9 cellular contexts compared by ENCODE assay signal in the genomic region with DNA sequence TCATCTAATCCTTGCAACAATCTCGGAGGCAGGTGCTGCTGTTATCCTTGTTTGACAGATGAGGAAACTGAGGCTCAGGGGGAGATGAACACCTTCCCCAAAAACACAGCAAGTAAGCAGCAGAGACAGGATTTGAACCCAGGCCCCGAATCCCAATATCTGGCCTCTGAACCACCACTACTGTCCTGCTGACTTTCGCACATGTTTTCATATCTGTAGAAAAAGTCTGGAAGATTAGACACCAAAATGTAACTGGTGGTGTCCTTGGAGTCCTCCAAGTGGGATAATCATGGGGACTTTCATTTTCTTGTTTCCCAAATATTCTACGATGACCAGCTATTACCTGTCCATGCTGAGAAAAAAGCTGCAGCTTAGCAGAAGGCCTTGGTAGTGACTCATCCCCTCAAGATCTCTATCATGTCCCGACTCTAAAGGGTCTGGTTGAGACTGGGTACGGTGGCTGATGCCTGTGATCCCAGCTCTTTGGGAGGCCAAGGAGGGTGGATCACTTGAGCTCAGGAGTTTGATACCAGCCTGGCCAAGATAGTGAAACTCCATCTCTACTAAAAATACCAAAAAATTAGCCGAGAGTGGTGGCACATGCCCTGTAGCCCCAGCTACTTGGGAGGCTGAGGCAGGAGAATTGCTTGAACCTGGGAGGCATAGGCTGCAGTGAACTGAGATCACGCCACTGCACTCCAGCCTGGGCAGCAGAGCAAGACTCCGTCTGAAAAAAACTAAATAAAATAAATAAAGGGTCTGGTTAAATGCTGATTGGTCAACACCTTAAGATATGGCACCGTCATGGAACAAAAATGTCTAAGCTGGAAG. TPM values are rescaled to one million over a fixed set of nuclear protein-coding genes. Genes with fewer than 3 reads are reported as not detected.
A peak's percentile ranks its signal among the peaks of the same experiment; 100 is the strongest.
DNase-seq lines count a peak whose midpoint lies in the region; ATAC-seq and TF ChIP-seq lines count a peak whose summit lies in the region.
"Had no signal": no experiment of that assay in that cellular context is flagged by ENCODE, and none has a peak within 500 bp of the region (broad histone marks: within the 10 kb centered on the region; RNA-seq: fewer than 3 reads in every experiment).

No MANE protein-coding gene starts in this region.

- BruUV-seq in HCT116 (replicated peaks; lab: Mats Ljungman, UMichigan) = no TSS peak

- H3K27me3 ChIP-seq in HCT116 (ENCODE audit: insufficient read depth, low read length) (no peaks in the 10 kb centered on the region), stomach (no peaks in the 10 kb centered on the region), ovary (no peaks in the 10 kb centered on the region)

- no peaks in the 10 kb centered on the region for H4K20me1 ChIP-seq in HCT116 (ENCODE audit: insufficient read depth)

- H3K4me3 ChIP-seq in HCT116 (replicated peaks in 1 of 2; ENCODE audit: low read depth in 1 of 2, low read length in 2 of 2) (no peak overlapping the region), WI38 (ENCODE audit: low read depth, low read length) (peak overlapping the region; percentile 18), stomach (no peak overlapping the region), ovary (no peak overlapping the region)

- peaks cover 37 to 48% of the 10 kb centered on the region in 2 donors for H3K4me1 Mint-ChIP-seq in immature natural killer cell

- H3K9ac ChIP-seq in HCT116 (ENCODE audit: low read length) = no peak overlapping the region

- H3K27me3 Mint-ChIP-seq in immature natural killer cell (ENCODE audit: low read depth in 3 of 3) = peaks cover 0 to 4% (median 3%) of the 10 kb centered on the region in 3 donors

- TF ChIP-seq RAD21 in HCT116 (IDR thresholded peaks at IDR 0.05; ENCODE audit: low read depth) = no peak

- no peak for TF ChIP-seq EP300 in stomach (IDR thresholded peaks at IDR 0.05)
- no peak for TF ChIP-seq EP300 in ovary (IDR thresholded peaks at IDR 0.05)

- H3K4me3 Mint-ChIP-seq in immature natural killer cell = no peak overlapping the region

- CTCF ChIA-PET in HCT116 (lab: Charles Lee) = interaction anchor here (0.7 kb wide), 1 partner anchor 32 kb away, joined by 3 read pairs; no protein-coding TSS in a partner anchor

- no peak for DNase-seq in HCT116 (ENCODE audit: low read depth, low spot score)
- DNase-seq in immature natural killer cell = no peak
- no peak for DNase-seq in stomach
- no peak for DNase-seq in kidney glomerular epithelial cell (lab: John Stamatoyannopoulos, UW)
- DNase-seq in ovary = no peak
- no peak for DNase-seq in AG08396 (ENCODE audit: low spot score)
- no peak for DNase-seq in NCI-H1436 (lab: John Stamatoyannopoulos, UW)
- DNase-seq: NCI-H187 treated with DMSO at 0.1 percent for 48 hours had no signal

- WGBS in stomach, 5 donors = 77 to 92% (median 82%) methylated on average over 10 of the region's 10 CpGs
- WGBS in ovary, 3 donors = 78 to 84% (median 79%) methylated on average over 10 of the region's 10 CpGs

- TF ChIP-seq CTCF in HCT116 (IDR thresholded peaks at IDR 0.05 in 2 of 3, conservative IDR thresholded peaks at IDR 0.05 in 1 of 3; ENCODE audit: borderline replicate concordance in 1 of 3, insufficient read depth in 1 of 3, low read depth in 2 of 3, low read length in 2 of 3) = no peak
- TF ChIP-seq CTCF in WI38 (IDR thresholded peaks at IDR 0.05; ENCODE audit: low read depth, low read length) = no peak
- TF ChIP-seq CTCF in stomach (IDR thresholded peaks at IDR 0.05) = no peak
- no peak for TF ChIP-seq CTCF in ovary (IDR thresholded peaks at IDR 0.05)

- intact Hi-C loops in HCT116 (cut with micrococcal nuclease) (no loop called here), stomach (cut with DNase I; ENCODE audit: low total_unique reads) (no loop called here), ovary (cut with DNase I) (no loop called here)

- no peak overlapping the region for H2AFZ ChIP-seq in HCT116 (ENCODE audit: low read depth, low read length, poor library complexity, severe bottlenecking)

- H3K36me3 ChIP-seq in HCT116 (ENCODE audit: control insufficient read depth in 1 of 2, insufficient read depth in 2 of 2, low read length in 2 of 2) (no peaks in the 10 kb centered on the region), stomach (peaks cover 0 to 22% (median 14%) of the 10 kb centered on the region in 4 donors), ovary (no peaks in the 10 kb centered on the region)

- peak; percentile 71 for ATAC-seq in HCT116

- H3K4me1 ChIP-seq in HCT116 (ENCODE audit: control insufficient read depth in 1 of 2, insufficient read depth in 2 of 2, low read length in 2 of 2) (peaks cover 5 to 14% of the 10 kb centered on the region in 2 experiments; a peak in 3 of 4 replicates), stomach (peaks cover 0 to 18% (median 9%) of the 10 kb centered on the region in 4 donors), ovary (ENCODE audit: insufficient read depth) (no peaks in the 10 kb centered on the region)

- H3K4me2 ChIP-seq in HCT116 (ENCODE audit: low read length) = no peak overlapping the region

- no peak for TF ChIP-seq POLR2A in HCT116 (IDR thresholded peaks at IDR 0.05; ENCODE audit: borderline replicate concordance, extremely low read depth, insufficient read depth, insufficient read length)
- TF ChIP-seq POLR2A in stomach (IDR thresholded peaks at IDR 0.05) = no peak
- no peak for TF ChIP-seq POLR2A in ovary (IDR thresholded peaks at IDR 0.05)

- POLR2A ChIA-PET in HCT116 (lab: Charles Lee) = no interaction called here

- H3K36me3 Mint-ChIP-seq in immature natural killer cell = peaks cover 12 to 32% (median 13%) of the 10 kb centered on the region in 3 donors

- H3K9me2 ChIP-seq in HCT116 (ENCODE audit: insufficient read depth) = no peaks in the 10 kb centered on the region

- RAD21 ChIA-PET in HCT116 (lab: Charles Lee; ENCODE audit: low non-redundant PET in 1 of 2, low total read pairs in 2 of 2, uncharacterized antibody in 2 of 2, unreplicated experiment in 2 of 2) = no interaction called here

- H3K9me3 ChIP-seq in HCT116 (ENCODE audit: control insufficient read depth in 1 of 2, insufficient read depth in 1 of 2, low read depth in 1 of 2, low read length in 2 of 2) (no peaks in the 10 kb centered on the region), stomach (peaks cover 0 to 11% (median 7%) of the 10 kb centered on the region in 4 donors), ovary (no peaks in the 10 kb centered on the region)

- peak overlapping the region in 4 of 6 donors; percentile 42 to 67 (median 53) for H3K27ac Mint-ChIP-seq in immature natural killer cell

- H3K79me2 ChIP-seq in HCT116 (ENCODE audit: insufficient read depth, low read length) = no peaks in the 10 kb centered on the region

- H3K9me3 Mint-ChIP-seq in immature natural killer cell = peaks cover 2 to 10% (median 6%) of the 10 kb centered on the region in 6 donors

- no peak overlapping the region for H3K27ac ChIP-seq in HCT116 (ENCODE audit: low read depth, low read length)
- H3K27ac ChIP-seq in stomach = peak overlapping the region; percentile 7 to 73 (median 69)
- H3K27ac ChIP-seq in ovary = no peak overlapping the region

TF ChIP-seq in HCT116, 20 proteins besides CTCF, POLR2A, EP300 and RAD21:
- TF ChIP-seq CBX3 (IDR thresholded peaks at IDR 0.05; ENCODE audit: low read depth) = no peak
- TF ChIP-seq ELF1 (IDR thresholded peaks at IDR 0.05; ENCODE audit: borderline replicate concordance, low read depth) = no peak
- TF ChIP-seq POLR2AphosphoS5 (IDR thresholded peaks at IDR 0.05; ENCODE audit: low read depth, low read length) = no peak
- TF ChIP-seq FOSL1 (IDR thresholded peaks at IDR 0.05; ENCODE audit: low read depth) = no peak
- no peak for TF ChIP-seq ZNF274 (IDR thresholded peaks at IDR 0.05; ENCODE audit: low read depth, low read length)
- no peak for TF ChIP-seq EGR1 (IDR thresholded peaks at IDR 0.05; ENCODE audit: low read depth)
- TF ChIP-seq JUND (IDR thresholded peaks at IDR 0.05) = no peak

RNA-seq across cellular contexts. Expression of a gene that starts 8.6 kb away (rescaled TPM):
- total RNA-seq in HCT116 (2021; ENCODE audit: unreplicated experiment) = 3.6 TPM
- polyA plus RNA-seq in HCT116 (2012) = 1.9 and 2.0 TPM in 2 replicates
- polyA plus RNA-seq in immature natural killer cell = 10 to 100 TPM; 14.5 to 37.5 (median 37.1) TPM
- 1 to 10 TPM in 3 of 5 donors, under 1 TPM in 1, not detected in 1; 0.45 to 6.2 (median 1.9) TPM for total RNA-seq in stomach
- 1 to 10 TPM; 1.5 to 3.8 (median 3.2) TPM for polyA plus RNA-seq in stomach
- total RNA-seq in ovary = 1 to 10 TPM; 1.4 to 1.8 (median 1.5) TPM
- polyA plus RNA-seq in ovary = 1 to 10 TPM; 1.1 to 2.3 TPM

RNA-seq across cellular contexts. Expression of a gene that starts 31.7 kb away (rescaled TPM):
- total RNA-seq in HCT116 (2021; ENCODE audit: unreplicated experiment) (56.1 TPM), stomach (10 to 100 TPM; 30.8 to 66.8 (median 36.2) TPM), ovary (10 to 100 TPM; 22.5 to 36.0 (median 32.9) TPM)
- polyA plus RNA-seq in HCT116 (2012) = 29.4 and 36.3 TPM in 2 replicates
- polyA plus RNA-seq in immature natural killer cell (10 to 100 TPM in 2 of 3 donors, 1 to 10 TPM in 1; 6.6 to 47.8 (median 12.7) TPM), stomach (10 to 100 TPM; 19.4 to 23.0 (median 20.0) TPM), ovary (10 to 100 TPM; 24.2 to 55.2 TPM)

RNA-seq across cellular contexts. Expression of a gene that starts 57.8 kb away (rescaled TPM):
- total RNA-seq in HCT116 (2021; ENCODE audit: unreplicated experiment) (93.4 TPM), stomach (100 to 1,000 TPM in 1 of 5 donors, 10 to 100 TPM in 4; 14.5 to 130 (median 51.9) TPM), ovary (100 to 1,000 TPM in 5 of 7 donors, 10 to 100 TPM in 2; 69.7 to 130 (median 123) TPM)
- polyA plus RNA-seq in HCT116 (2012) = 111 and 143 TPM in 2 replicates
- polyA plus RNA-seq in immature natural killer cell (100 to 1,000 TPM; 290 to 348 (median 301) TPM), stomach (100 to 1,000 TPM; 175 to 262 (median 218) TPM), ovary (100 to 1,000 TPM; 178 to 292 TPM)

Comparison
In these comparisons a context has a peak if more than half of its experiments do, and no peak if none do; other contexts are left out.
1. H3K27ac ChIP-seq: peak in stomach (5 of 5); none in HCT116 (single experiment) and ovary (0 of 2).